28 cellular contexts compared by ENCODE assay signal in the genomic region with DNA sequence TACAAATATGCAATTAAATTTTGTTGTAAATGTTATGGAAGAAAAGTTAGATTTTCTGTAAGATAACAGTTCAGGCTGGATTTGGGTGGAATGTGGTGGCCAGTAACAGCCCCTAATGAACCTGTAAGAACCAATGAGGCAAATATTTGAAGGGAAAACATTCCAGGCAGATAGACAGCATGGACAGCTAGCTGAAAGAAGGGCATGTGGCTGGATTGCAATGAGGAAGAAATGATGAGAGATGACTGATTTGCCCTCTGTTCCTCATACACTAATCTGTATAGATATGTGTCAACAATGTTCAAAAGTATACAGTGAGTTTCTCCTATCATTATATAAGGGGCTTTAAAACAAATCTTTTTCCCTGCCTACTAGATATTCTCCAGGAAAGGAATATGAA. TPM values are rescaled to one million over a fixed set of nuclear protein-coding genes. Genes with fewer than 3 reads are reported as not detected.
DNase-seq lines count a peak whose midpoint lies in the region; ATAC-seq, FAIRE-seq and TF ChIP-seq lines count a peak whose summit lies in the region.
"Had no signal": no experiment of that assay in that cellular context is flagged by ENCODE, and none has a peak within 500 bp of the region (broad histone marks: within the 10 kb centered on the region; RNA-seq: fewer than 3 reads in every experiment).

No MANE protein-coding gene starts in this region.

- peaks cover 0 to 7% (median 0%) of the 10 kb centered on the region in 9 donors for H3K9me3 Mint-ChIP-seq in naive thymus-derived CD8-positive, alpha-beta T cell
- H3K9me3 Mint-ChIP-seq: activated CD8-positive, alpha-beta T cell treated with anti-CD3 and anti-CD28 coated beads for 36 hours had no signal

- peak overlapping the region in 7 of 10 donors; percentile 7 to 73 (median 27) for H3K27ac Mint-ChIP-seq in naive thymus-derived CD8-positive, alpha-beta T cell
- H3K27ac Mint-ChIP-seq: stimulated activated naive CD8-positive, alpha-beta T cell treated with anti-CD3 and anti-CD28 coated beads, Interleukin-15, Interleukin-2, amounts not matched to agents 100 ng/mL and 50 ng/mL, for 24 hours had no signal

- H3K4me3 Mint-ChIP-seq in naive thymus-derived CD8-positive, alpha-beta T cell, result no peak overlapping the region
- H3K4me3 Mint-ChIP-seq: activated CD8-positive, alpha-beta T cell treated with anti-CD3 and anti-CD28 coated beads for 36 hours; stimulated activated naive CD8-positive, alpha-beta T cell treated with anti-CD3 and anti-CD28 coated beads, Interleukin-15, Interleukin-2, amounts not matched to agents 100 ng/mL and 50 ng/mL, for 24 hours had no signal

- H3K27me3 ChIP-seq in RWPE2 (ENCODE audit: insufficient read depth, poor library complexity, severe bottlenecking), result no peaks in the 10 kb centered on the region
- H3K27me3 ChIP-seq: dorsolateral prefrontal cortex, spleen, tibial artery had no signal

- no peak for TF ChIP-seq POLR2A in H54 (IDR thresholded peaks at IDR 0.05; ENCODE audit: low read depth, low read length)

- peak overlapping the region; percentile 9 for H3K27ac ChIP-seq in RWPE2 (ENCODE audit: poor library complexity, severe bottlenecking)
- no peak overlapping the region for H3K27ac ChIP-seq in caudate nucleus (ENCODE audit: low read depth, low read length)
- H3K27ac ChIP-seq: lower lobe of right lung, RWPE1, spleen, tibial artery had no signal

- no peaks in the 10 kb centered on the region for H3K36me3 ChIP-seq in RWPE2 (ENCODE audit: low read depth)
- H3K36me3 ChIP-seq: lower lobe of right lung, spleen, tibial artery had no signal

- no peak for ATAC-seq in RWPE2 (ENCODE audit: low read depth)
- ATAC-seq in naive thymus-derived CD8-positive, alpha-beta T cell, result no peak
- ATAC-seq: activated CD8-positive, alpha-beta T cell treated with anti-CD3 and anti-CD28 coated beads for 36 hours; lower lobe of right lung had no signal

- peaks cover 6 to 36% (median 23%) of the 10 kb centered on the region in 3 donors for H3K36me3 Mint-ChIP-seq in naive thymus-derived CD8-positive, alpha-beta T cell

- peaks cover 31 to 66% (median 62%) of the 10 kb centered on the region in 4 donors for H3K4me1 Mint-ChIP-seq in naive thymus-derived CD8-positive, alpha-beta T cell

- FAIRE-seq in H54 (lab: Jason Lieb, UNC), result peak; percentile 75
- FAIRE-seq: islet of Langerhans had no signal

- peaks cover 34% of the 10 kb centered on the region for H3K4me1 ChIP-seq in RWPE2 (ENCODE audit: insufficient read depth, poor library complexity, severe bottlenecking)

- H3K27me3 Mint-ChIP-seq in naive thymus-derived CD8-positive, alpha-beta T cell, result no peaks in the 10 kb centered on the region
- H3K27me3 Mint-ChIP-seq: activated CD8-positive, alpha-beta T cell treated with anti-CD3 and anti-CD28 coated beads for 36 hours; stimulated activated naive CD8-positive, alpha-beta T cell treated with anti-CD3 and anti-CD28 coated beads, Interleukin-15, Interleukin-2, amounts not matched to agents 100 ng/mL and 50 ng/mL, for 24 hours had no signal

- POLR2A ChIA-PET in naive thymus-derived CD8-positive, alpha-beta T cell (lab: Charles Lee), result interaction anchor here (0.6 kb wide), 1 partner anchor 20 kb away, joined by 4 read pairs; no protein-coding TSS in a partner anchor

- DNase-seq in H54 (ENCODE audit: insufficient read length, low spot score), result no peak
- DNase-seq in RWPE2 (ENCODE audit: low spot score), result no peak
- DNase-seq in epithelial cell of esophagus (ENCODE audit: low read depth), result peak; percentile 40
- DNase-seq in naive thymus-derived CD8-positive, alpha-beta T cell, result no peak
- DNase-seq in T-helper 9 cell, result no peak
- no peak for DNase-seq in KG1 (lab: John Stamatoyannopoulos, UW)
- DNase-seq in RPMI8226, result no peak
- no peak for DNase-seq in caudate nucleus (lab: John Stamatoyannopoulos, UW)
- DNase-seq: activated CD8-positive, alpha-beta T cell treated with anti-CD3 and anti-CD28 coated beads for 36 hours; activated naive CD4-positive, alpha-beta T cell treated with Interleukin-2 at 50 U/mL for 16 hours; activated T-cell treated with anti-CD3 and anti-CD28 coated beads, Interleukin-2, amount 50 U/mL, for 1 hour; amygdala; central memory CD4-positive, alpha-beta T cell; DMS 273 treated with DMSO at 0.1 percent for 48 hours; dorsolateral prefrontal cortex; foreskin fibroblast; GDM1; hypothalamus; lower lobe of right lung; NCI-H524; occipital lobe; spleen; stimulated activated CD4-positive, alpha-beta T cell treated with anti-CD3 and anti-CD28 coated beads, Interleukin-4, amount 100 ng/mL, for 1 hour; T1000; tibial artery had no signal

- H3K4me3 ChIP-seq in RWPE2 (ENCODE audit: severe bottlenecking) (no peak overlapping the region), epithelial cell of esophagus (ENCODE audit: low read length) (no peak overlapping the region)
- H3K4me3 ChIP-seq: dorsolateral prefrontal cortex, lower lobe of right lung, spleen, tibial artery had no signal

- H3K9me3 ChIP-seq in RWPE2 (ENCODE audit: severe bottlenecking), result no peaks in the 10 kb centered on the region
- H3K9me3 ChIP-seq: lower lobe of right lung, spleen, tibial artery had no signal

- TF ChIP-seq CTCF in RWPE2 (IDR thresholded peaks at IDR 0.05; ENCODE audit: poor library complexity, severe bottlenecking) (no peak), epithelial cell of esophagus (IDR thresholded peaks at IDR 0.05; ENCODE audit: insufficient read depth, low read depth, low read length, missing control alignments) (no peak)

RNA-seq across cellular contexts. Expression of a gene that starts 58.8 kb away (rescaled TPM):
- total RNA-seq in naive thymus-derived CD8-positive, alpha-beta T cell, result 10 to 100 TPM; 80.3 to 83.9 TPM
- 10 to 100 TPM; 17.5 to 20.7 (median 20.2) TPM for polyA plus RNA-seq in naive thymus-derived CD8-positive, alpha-beta T cell
